Comparison of ENCODE assay signal across 25 cellular contexts in genomic region chr15:23538657-23539056, GRCh38. TPM values are rescaled to one million over a fixed set of nuclear protein-coding genes. Genes with fewer than 3 reads are reported as not detected.
DNase-seq lines count a peak whose midpoint lies in the region; TF ChIP-seq lines count a peak whose summit lies in the region.
"Had no signal": no experiment of that assay in that cellular context is flagged by ENCODE, and none has a peak within 500 bp of the region (broad histone marks: within the 10 kb centered on the region; RNA-seq: fewer than 3 reads in every experiment).

No MANE protein-coding gene starts in this region.

- H3K27ac ChIP-seq in osteoblast (ENCODE audit: low read depth, low read length) (no peak overlapping the region), thyroid gland (no peak overlapping the region), esophagus squamous epithelium (no peak overlapping the region)
- H3K27ac ChIP-seq: A549, KMS-11, SK-N-MC had no signal

- H4K20me1 ChIP-seq in osteoblast (ENCODE audit: insufficient read depth, low read length): no peaks in the 10 kb centered on the region
- H4K20me1 ChIP-seq: BLaER1 treated with 17β-estradiol and CSF1 and Interleukin-3, amounts not matched to agents 10 nM and 100 nM had no signal

- TF ChIP-seq POLR2A in thyroid gland (IDR thresholded peaks at IDR 0.05) (no peak), esophagus squamous epithelium (IDR thresholded peaks at IDR 0.05) (no peak)

- no peak overlapping the region for H3K4me3 ChIP-seq in osteoblast (ENCODE audit: insufficient read depth, low read length)
- no peak overlapping the region for H3K4me3 ChIP-seq in thyroid gland (replicated peaks in 1 of 3)
- no peak overlapping the region for H3K4me3 ChIP-seq in esophagus squamous epithelium
- H3K4me3 ChIP-seq: A549; BLaER1 treated with 17β-estradiol and CSF1 and Interleukin-3, amounts not matched to agents 10 nM and 100 nM; HAP-1; SK-N-MC had no signal

- no peaks in the 10 kb centered on the region for H3K9me3 ChIP-seq in osteoblast (ENCODE audit: low read depth, low read length)
- H3K9me3 ChIP-seq in thyroid gland: no peaks in the 10 kb centered on the region
- no peaks in the 10 kb centered on the region for H3K9me3 ChIP-seq in esophagus squamous epithelium
- H3K9me3 ChIP-seq: A549, HAP-1 had no signal

- H3K27me3 ChIP-seq in osteoblast (ENCODE audit: insufficient read depth, low read length): no peaks in the 10 kb centered on the region
- H3K27me3 ChIP-seq in thyroid gland: no peaks in the 10 kb centered on the region
- no peaks in the 10 kb centered on the region for H3K27me3 ChIP-seq in esophagus squamous epithelium
- H3K27me3 ChIP-seq: BLaER1 treated with 17β-estradiol and CSF1 and Interleukin-3, amounts not matched to agents 10 nM and 100 nM had no signal

- TF ChIP-seq CTCF in osteoblast (IDR thresholded peaks at IDR 0.05; ENCODE audit: extremely low read depth, low read depth, low read length) (no peak), thyroid gland (IDR thresholded peaks at IDR 0.05) (no peak), esophagus squamous epithelium (IDR thresholded peaks at IDR 0.05) (no peak)

- H3K36me3 ChIP-seq in osteoblast (ENCODE audit: insufficient read depth, low read length) (no peaks in the 10 kb centered on the region), thyroid gland (no peaks in the 10 kb centered on the region), esophagus squamous epithelium (no peaks in the 10 kb centered on the region)
- H3K36me3 ChIP-seq: BLaER1 treated with 17β-estradiol and CSF1 and Interleukin-3, amounts not matched to agents 10 nM and 100 nM; HAP-1 had no signal

- intact Hi-C loops in thyroid gland (cut with DNase I) (no loop called here), esophagus squamous epithelium (cut with DNase I) (no loop called here)

- WGBS in thyroid gland, 2 donors: 51 to 62% methylated on average over 4 of the region's 4 CpGs
- 53 to 64% methylated on average over 4 of the region's 4 CpGs for WGBS in esophagus squamous epithelium, 2 donors

- DNase-seq in NCI-H1105 (lab: John Stamatoyannopoulos, UW): peak; percentile 52
- peak; percentile 91 for DNase-seq in NCI-H146 treated with DMSO at 0.1 percent for 48 hours (lab: John Stamatoyannopoulos, UW; ENCODE audit: unreplicated experiment)
- peak; percentile 60 for DNase-seq in NCI-H69 (lab: John Stamatoyannopoulos, UW)
- DNase-seq in osteoblast (ENCODE audit: insufficient read length, low spot score, missing footprints): peak; percentile 18
- no peak for DNase-seq in thyroid gland
- no peak for DNase-seq in esophagus squamous epithelium (lab: John Stamatoyannopoulos, UW)
- DNase-seq in NCI-H2029 (lab: John Stamatoyannopoulos, UW): no peak
- DNase-seq: AML-193; CD4-positive, alpha-beta T cell; DMS53; EL; GF-D8; GOT3; HFFc6; MM.1S; NCI-H1694; NCI-H2081; NCI-H774; SIG-M5 had no signal

- H3K4me1 ChIP-seq in osteoblast (ENCODE audit: insufficient read depth, low read length): no peaks in the 10 kb centered on the region
- H3K4me1 ChIP-seq in thyroid gland: no peaks in the 10 kb centered on the region
- H3K4me1 ChIP-seq in esophagus squamous epithelium: no peaks in the 10 kb centered on the region
- H3K4me1 ChIP-seq: A549, HAP-1 had no signal

- no peaks in the 10 kb centered on the region for H3K79me2 ChIP-seq in osteoblast (ENCODE audit: insufficient read depth, low read length)

- H2AFZ ChIP-seq in osteoblast (ENCODE audit: low read length): no peak overlapping the region

- no peak overlapping the region for H3K4me2 ChIP-seq in osteoblast (ENCODE audit: insufficient read depth, low read length)
- H3K4me2 ChIP-seq: A549, KMS-11 had no signal

RNA-seq across cellular contexts. Expression of gene MKRN3, which starts 26.8 kb away (rescaled TPM):
- total RNA-seq in osteoblast: 0.36 and 0.59 TPM in 2 replicates
- total RNA-seq in thyroid gland: under 1 TPM in 3 of 4 donors, not detected in 1; 0.11 to 0.44 (median 0.40) TPM
- total RNA-seq in esophagus squamous epithelium: 1 to 10 TPM; 2.2 to 6.7 (median 4.1) TPM
- total RNA-seq: NCI-H460 had no signal

Comparison
In these comparisons a context has a peak if more than half of its experiments do, and no peak if none do; other contexts are left out.
1. DNase-seq: peak in NCI-H1105 (single experiment), NCI-H146 treated with DMSO at 0.1 percent for 48 hours (single experiment), NCI-H69 (single experiment) and osteoblast (single experiment); none in thyroid gland (0 of 2), esophagus squamous epithelium (single experiment) and NCI-H2029 (single experiment).